In genomic region chr14:69043598-69044267, GRCh38 we compare ENCODE assay signal across 9 cellular contexts.
DNase-seq lines count a peak whose midpoint lies in the region; ATAC-seq and TF ChIP-seq lines count a peak whose summit lies in the region.
"Had no signal": no experiment of that assay in that cellular context is flagged by ENCODE, and none has a peak within 500 bp of the region (broad histone marks: within the 10 kb centered on the region; RNA-seq: fewer than 3 reads in every experiment).

No MANE protein-coding gene starts in this region.

- H3K36me3 ChIP-seq in fibroblast of lung (ENCODE audit: control insufficient read depth, insufficient read depth, low read length), result no peaks in the 10 kb centered on the region
- H3K36me3 ChIP-seq in neutrophil, result no peaks in the 10 kb centered on the region

- no peaks in the 10 kb centered on the region for H3K9me3 Mint-ChIP-seq in T-cell
- H3K9me3 Mint-ChIP-seq: CD4-positive, alpha-beta memory T cell had no signal

- H3K4me2 ChIP-seq in fibroblast of lung (ENCODE audit: extremely low read depth, insufficient read depth, low read length), result no peak overlapping the region

- DNase-seq in Ammon's horn (ENCODE audit: low spot score) (peak; percentile 40), RKO (ENCODE audit: low spot score) (peak; percentile 25), fibroblast of lung (ENCODE audit: low read depth in 2 of 2) (peak; percentile 61 to 90), T-cell (no peak), A172 (ENCODE audit: low spot score) (no peak)
- DNase-seq: CD4-positive, alpha-beta memory T cell had no signal

- H3K9me3 ChIP-seq in fibroblast of lung (ENCODE audit: control insufficient read depth, insufficient read depth, low read depth, low read length) (no peaks in the 10 kb centered on the region), neutrophil (no peaks in the 10 kb centered on the region)

- ATAC-seq in HG03460 (IDR thresholded peaks at IDR 0.05; ENCODE audit: unreplicated experiment), result no peak
- no peak for ATAC-seq in T-cell (replicated peaks in 1 of 4)
- ATAC-seq in GM18867 (IDR thresholded peaks at IDR 0.05; ENCODE audit: unreplicated experiment), result no peak

- H3K27me3 ChIP-seq in fibroblast of lung (ENCODE audit: control insufficient read depth, insufficient read depth, low read length) (no peaks in the 10 kb centered on the region), neutrophil (no peaks in the 10 kb centered on the region)

- no peaks in the 10 kb centered on the region for H4K20me1 ChIP-seq in fibroblast of lung (ENCODE audit: control insufficient read depth, extremely low read depth, insufficient read depth, low read length)

- POLR2A ChIA-PET in T-cell (lab: Charles Lee), result no interaction called here

- no peaks in the 10 kb centered on the region for H3K79me2 ChIP-seq in fibroblast of lung (ENCODE audit: control insufficient read depth, insufficient read depth, low read length)

- H3K4me3 Mint-ChIP-seq in T-cell, result no peak overlapping the region

- H3K27ac ChIP-seq in fibroblast of lung (ENCODE audit: insufficient read depth, low read length), result no peak overlapping the region
- H3K27ac ChIP-seq in neutrophil, result peak overlapping the region; percentile 91

- H3K4me1 ChIP-seq in fibroblast of lung (ENCODE audit: control insufficient read depth, extremely low read depth, insufficient read depth, low read length) (peaks cover 34% of the 10 kb centered on the region), neutrophil (ENCODE audit: control insufficient read depth in 1 of 2, insufficient read depth in 1 of 2, low read depth in 1 of 2, low read length in 1 of 2) (peaks cover 73 to 75% of the 10 kb centered on the region in 2 experiments)

- H3K9ac ChIP-seq in fibroblast of lung (ENCODE audit: insufficient read depth, low read length), result no peak overlapping the region

- H3K27ac Mint-ChIP-seq in T-cell, result peak overlapping the region in 1 of 2 donors; percentile 11
- H3K27ac Mint-ChIP-seq: CD4-positive, alpha-beta memory T cell had no signal

- no peaks in the 10 kb centered on the region for H3K36me3 Mint-ChIP-seq in T-cell

- no peak overlapping the region for H3K4me3 ChIP-seq in fibroblast of lung (replicated peaks in 1 of 4; ENCODE audit: control extremely low read depth in 1 of 4, insufficient read depth in 1 of 4, low read depth in 3 of 4, low read length in 4 of 4)
- H3K4me3 ChIP-seq in neutrophil (ENCODE audit: low read depth in 1 of 2, low read length in 1 of 2), result peak overlapping the region; percentile 50 to 53

- no peak overlapping the region for H2AFZ ChIP-seq in fibroblast of lung (ENCODE audit: low read length)

- peaks cover 10 to 19% (median 16%) of the 10 kb centered on the region in 3 donors for H3K4me1 Mint-ChIP-seq in T-cell

- CTCF ChIA-PET in T-cell (lab: Charles Lee), result no interaction called here

- TF ChIP-seq CTCF in fibroblast of lung (conservative IDR thresholded peaks at IDR 0.05 in 1 of 2, IDR thresholded peaks at IDR 0.05 in 1 of 2; ENCODE audit: low read depth in 1 of 2, low read length in 2 of 2) (no peak), neutrophil (IDR thresholded peaks at IDR 0.05) (no peak)

- H3K27me3 Mint-ChIP-seq in T-cell, result peaks cover 10 to 20% of the 10 kb centered on the region in 2 donors

Comparison
In these comparisons a context has a peak if more than half of its experiments do, and no peak if none do; other contexts are left out.
1. DNase-seq: peak in Ammon's horn (single experiment), RKO (single experiment) and fibroblast of lung (2 of 2); none in T-cell (0 of 34) and A172 (single experiment).
2. H3K4me3 ChIP-seq: peak in neutrophil (2 of 2); none in fibroblast of lung (0 of 4).